27 cellular contexts compared by ENCODE assay signal in the genomic region with DNA sequence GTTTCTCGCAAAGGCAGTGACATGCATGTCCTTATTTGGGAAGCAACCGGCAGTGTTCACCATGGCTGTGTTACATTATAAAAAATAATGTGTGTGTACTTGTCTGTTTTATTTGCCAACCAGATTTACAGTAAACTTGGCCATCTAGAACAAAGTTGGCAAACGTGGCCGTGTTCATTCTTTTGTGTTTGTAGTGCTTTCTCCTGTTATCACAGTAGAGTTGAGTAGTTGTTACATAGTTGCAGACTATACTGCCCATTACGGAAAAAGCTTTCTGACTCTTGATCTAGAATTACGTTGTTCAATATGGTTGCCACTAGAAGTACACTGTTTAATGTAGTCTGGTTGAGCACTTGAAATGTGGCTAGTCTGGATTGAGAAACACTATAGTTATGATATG. TPM values are rescaled to one million over a fixed set of nuclear protein-coding genes. Genes with fewer than 3 reads are reported as not detected.
A peak's percentile ranks its signal among the peaks of the same experiment; 100 is the strongest.
DNase-seq lines count a peak whose midpoint lies in the region; ATAC-seq, FAIRE-seq and TF ChIP-seq lines count a peak whose summit lies in the region.
"Had no signal": no experiment of that assay in that cellular context is flagged by ENCODE, and none has a peak within 500 bp of the region (broad histone marks: within the 10 kb centered on the region; RNA-seq: fewer than 3 reads in every experiment).

No MANE protein-coding gene starts in this region.

- no peaks in the 10 kb centered on the region for H3K4me1 ChIP-seq in pancreas
- H3K4me1 ChIP-seq: SJCRH30 had no signal

- peaks cover 80% of the 10 kb centered on the region for H3K36me3 Mint-ChIP-seq in activated T-helper 17 cell treated with anti-CD3 and anti-CD28 coated beads, Interleukin-2, amount 50 U/mL, for 72 hours (ENCODE audit: low read depth)

- TF ChIP-seq CTCF in 22Rv1 (IDR thresholded peaks at IDR 0.05) (no peak), pancreas (IDR thresholded peaks at IDR 0.05) (no peak)

- DNase-seq in GM12891 (ENCODE audit: insufficient read length, low spot score) (no peak), pancreas (no peak), islet precursor cell (no peak), NCI-H510A treated with DMSO at 0.1 percent for 48 hours (lab: John Stamatoyannopoulos, UW) (no peak)
- DNase-seq: C1 segment of cervical spinal cord; CD8-positive, alpha-beta memory T cell; DMS153; DND-41; H9; IMR-90; KG1; NCI-H1048; NCI-H1417 treated with DMSO at 0.1 percent for 48 hours; NCI-H1694 treated with DMSO at 0.1 percent for 48 hours; NCI-H2081; NCI-H446; NCI-H526; NK-92 treated with Interleukin-12 subunit alpha and Interleukin-12 subunit beta, amount 100 ng/mL, for 24 hours; PC-3; SJCRH30 had no signal

- H3K27ac Mint-ChIP-seq in activated T-helper 17 cell treated with anti-CD3 and anti-CD28 coated beads, Interleukin-2, amount 50 U/mL, for 72 hours, result peak overlapping the region; percentile 56
- H3K27ac Mint-ChIP-seq: H9 had no signal

- peak overlapping the region; percentile 26 for H3K27ac ChIP-seq in 22Rv1
- H3K27ac ChIP-seq in pancreas, result no peak overlapping the region
- H3K27ac ChIP-seq: SJCRH30 had no signal

- TF ChIP-seq POLR2A in GM12891 (IDR thresholded peaks at IDR 0.05; ENCODE audit: low read depth, low read length), result no peak

- intact Hi-C loops in pancreas (cut with DNase I), result no loop called here

- H3K4me3 ChIP-seq in pancreas, result no peak overlapping the region
- H3K4me3 ChIP-seq: SJCRH30 had no signal

- no peak for ATAC-seq in activated T-helper 17 cell treated with anti-CD3 and anti-CD28 coated beads, Interleukin-2, amount 50 U/mL, for 72 hours (replicated peaks)
- ATAC-seq in pancreas (peak in 3 of 4 donors; percentile 18 to 53 (median 37)), HG02884 (IDR thresholded peaks at IDR 0.05; ENCODE audit: unreplicated experiment) (no peak)
- ATAC-seq: PC-3, Right ventricle myocardium inferior, SK-N-SH treated with all-trans-retinoic acid at 6 μM for 48 hours had no signal

- 33 to 39% methylated on average over 6 of the region's 6 CpGs for WGBS in pancreas, 2 donors

- no peaks in the 10 kb centered on the region for H3K27me3 ChIP-seq in pancreas
- H3K27me3 ChIP-seq: SJCRH30 had no signal

- no peaks in the 10 kb centered on the region for H3K36me3 ChIP-seq in pancreas

- FAIRE-seq in GM12891 (lab: Jason Lieb, UNC) (peak; percentile 9), pancreas (lab: Jason Lieb, UNC) (no peak)
- FAIRE-seq: GM19239 had no signal

- H3K27me3 Mint-ChIP-seq in activated T-helper 17 cell treated with anti-CD3 and anti-CD28 coated beads, Interleukin-2, amount 50 U/mL, for 72 hours, result no peaks in the 10 kb centered on the region

- H3K4me1 Mint-ChIP-seq in activated T-helper 17 cell treated with anti-CD3 and anti-CD28 coated beads, Interleukin-2, amount 50 U/mL, for 72 hours, result peaks cover 21% of the 10 kb centered on the region

- no peaks in the 10 kb centered on the region for H3K9me3 ChIP-seq in pancreas
- H3K9me3 ChIP-seq: SJCRH30 had no signal

- no peaks in the 10 kb centered on the region for H3K9me3 Mint-ChIP-seq in activated T-helper 17 cell treated with anti-CD3 and anti-CD28 coated beads, Interleukin-2, amount 50 U/mL, for 72 hours
- H3K9me3 Mint-ChIP-seq: CD8-positive, alpha-beta memory T cell; H9 had no signal

- no peak overlapping the region for H3K4me3 Mint-ChIP-seq in activated T-helper 17 cell treated with anti-CD3 and anti-CD28 coated beads, Interleukin-2, amount 50 U/mL, for 72 hours
- H3K4me3 Mint-ChIP-seq: CD8-positive, alpha-beta memory T cell; H9 had no signal

TF ChIP-seq in GM12891, 5 proteins besides CTCF, POLR2A, EP300 and RAD21:
- TF ChIP-seq SPI1 (IDR thresholded peaks at IDR 0.05; ENCODE audit: low read depth, low read length) (no peak), POLR2AphosphoS5 (IDR thresholded peaks at IDR 0.05; ENCODE audit: low read depth, low read length) (no peak), POU2F2 (IDR thresholded peaks at IDR 0.05; ENCODE audit: low read depth, low read length) (no peak), TAF1 (IDR thresholded peaks at IDR 0.05; ENCODE audit: low read depth, low read length) (no peak), PAX5 (IDR thresholded peaks at IDR 0.05; ENCODE audit: insufficient read depth, low read length, severe bottlenecking) (no peak)

RNA-seq across cellular contexts. Expression of a gene that starts 19.4 kb away (rescaled TPM):
- 7.6 TPM for polyA plus RNA-seq in GM12891 (2012; ENCODE audit: low read depth, missing spikeins)
- total RNA-seq in activated T-helper 17 cell treated with anti-CD3 and anti-CD28 coated beads, Interleukin-2, amount 50 U/mL, for 72 hours, result 10 to 100 TPM; 25.2 to 60.6 TPM
- total RNA-seq in pancreas, result 10 to 100 TPM; 29.7 to 66.8 (median 43.1) TPM
- polyA plus RNA-seq in pancreas, result 10 to 100 TPM in 1 of 2 donors, 1 to 10 TPM in 1; 6.8 to 12.9 TPM

RNA-seq across cellular contexts. Expression of a gene that starts 52.8 kb away (rescaled TPM):
- 0.22 TPM for polyA plus RNA-seq in GM12891 (2012; ENCODE audit: low read depth, missing spikeins)
- total RNA-seq in activated T-helper 17 cell treated with anti-CD3 and anti-CD28 coated beads, Interleukin-2, amount 50 U/mL, for 72 hours, result not detected
- under 1 TPM in 4 of 6 donors, not detected in 2; 0.09 to 0.42 (median 0.30) TPM for total RNA-seq in pancreas
- polyA plus RNA-seq in pancreas, result under 1 TPM; 0.34 to 0.45 TPM
- total RNA-seq: A673, IMR-90, PC-3, Right ventricle myocardium inferior had no signal
- polyA plus RNA-seq: CD8-positive, alpha-beta memory T cell; IMR-90 had no signal

Comparison
In these comparisons a context has a peak if more than half of its experiments do, and no peak if none do; other contexts are left out.
1. ATAC-seq: peak in pancreas (3 of 4); none in activated T-helper 17 cell treated with anti-CD3 and anti-CD28 coated beads, Interleukin-2, amount 50 U/mL, for 72 hours (single experiment) and HG02884 (single experiment).